ENCODE assay signal across 1 cellular context in the genomic region with DNA sequence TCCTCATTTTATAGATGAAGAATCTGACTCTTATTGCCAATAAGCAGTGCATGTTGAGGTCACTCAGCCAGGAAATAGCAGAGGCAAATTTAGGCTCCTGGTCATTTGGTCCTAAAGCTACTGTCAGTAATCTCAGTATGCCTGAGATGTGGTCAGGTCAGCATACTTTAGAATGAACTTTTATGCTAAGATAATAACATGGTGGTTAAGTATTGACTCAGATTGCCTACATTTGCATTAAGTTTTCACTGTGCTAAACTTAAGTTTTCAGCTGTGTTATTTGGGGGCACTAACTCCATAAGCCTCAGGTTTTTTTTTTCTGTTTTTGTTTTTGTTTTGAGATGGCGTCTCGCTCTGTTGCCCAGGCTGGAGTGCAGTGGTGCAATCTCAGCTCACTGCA.
TF ChIP-seq lines count a peak whose summit lies in the region.

No MANE protein-coding gene starts in this region.

TF ChIP-seq in GM12878, 131 proteins besides CTCF, POLR2A, EP300 and RAD21 (continued from another document):
- TF ChIP-seq KAT2A (conservative IDR thresholded peaks at IDR 0.05; ENCODE audit: control insufficient read depth, low read depth, low read length) (no peak), BHLHE40 (IDR thresholded peaks at IDR 0.05; ENCODE audit: borderline replicate concordance in 1 of 2, low read depth in 2 of 2, low read length in 1 of 2) (no peak), WRNIP1 (IDR thresholded peaks at IDR 0.05; ENCODE audit: borderline replicate concordance, low read depth, low read length) (no peak), RUNX3 (IDR thresholded peaks at IDR 0.05; ENCODE audit: low read length) (peak; percentile 61; the same call in 1 of the 2 replicates), HDAC6 (IDR thresholded peaks at IDR 0.05; ENCODE audit: unreplicated experiment) (no peak), TBL1XR1 (IDR thresholded peaks at IDR 0.05; ENCODE audit: low read depth, low read length) (no peak), RBBP5 (conservative IDR thresholded peaks at IDR 0.05) (no peak), JUNB (IDR thresholded peaks at IDR 0.05) (peak; percentile 40), MEF2A (IDR thresholded peaks at IDR 0.05; ENCODE audit: insufficient read depth, low read depth, low read length) (peak; percentile 49; the same call in 1 of the 2 replicates), HDAC2 (IDR thresholded peaks at IDR 0.05) (no peak), ATF7 (IDR thresholded peaks at IDR 0.05; ENCODE audit: low read depth) (no peak)
- TF ChIP-seq, protein P1, sequence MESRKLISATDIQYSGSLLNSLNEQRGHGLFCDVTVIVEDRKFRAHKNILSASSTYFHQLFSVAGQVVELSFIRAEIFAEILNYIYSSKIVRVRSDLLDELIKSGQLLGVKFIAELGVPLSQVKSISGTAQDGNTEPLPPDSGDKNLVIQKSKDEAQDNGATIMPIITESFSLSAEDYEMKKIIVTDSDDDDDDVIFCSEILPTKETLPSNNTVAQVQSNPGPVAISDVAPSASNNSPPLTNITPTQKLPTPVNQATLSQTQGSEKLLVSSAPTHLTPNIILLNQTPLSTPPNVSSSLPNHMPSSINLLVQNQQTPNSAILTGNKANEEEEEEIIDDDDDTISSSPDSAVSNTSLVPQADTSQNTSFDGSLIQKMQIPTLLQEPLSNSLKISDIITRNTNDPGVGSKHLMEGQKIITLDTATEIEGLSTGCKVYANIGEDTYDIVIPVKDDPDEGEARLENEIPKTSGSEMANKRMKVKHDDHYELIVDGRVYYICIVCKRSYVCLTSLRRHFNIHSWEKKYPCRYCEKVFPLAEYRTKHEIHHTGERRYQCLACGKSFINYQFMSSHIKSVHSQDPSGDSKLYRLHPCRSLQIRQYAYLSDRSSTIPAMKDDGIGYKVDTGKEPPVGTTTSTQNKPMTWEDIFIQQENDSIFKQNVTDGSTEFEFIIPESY (IDR thresholded peaks at IDR 0.05), result no peak
